8 cellular contexts compared by ENCODE assay signal in the genomic region with DNA sequence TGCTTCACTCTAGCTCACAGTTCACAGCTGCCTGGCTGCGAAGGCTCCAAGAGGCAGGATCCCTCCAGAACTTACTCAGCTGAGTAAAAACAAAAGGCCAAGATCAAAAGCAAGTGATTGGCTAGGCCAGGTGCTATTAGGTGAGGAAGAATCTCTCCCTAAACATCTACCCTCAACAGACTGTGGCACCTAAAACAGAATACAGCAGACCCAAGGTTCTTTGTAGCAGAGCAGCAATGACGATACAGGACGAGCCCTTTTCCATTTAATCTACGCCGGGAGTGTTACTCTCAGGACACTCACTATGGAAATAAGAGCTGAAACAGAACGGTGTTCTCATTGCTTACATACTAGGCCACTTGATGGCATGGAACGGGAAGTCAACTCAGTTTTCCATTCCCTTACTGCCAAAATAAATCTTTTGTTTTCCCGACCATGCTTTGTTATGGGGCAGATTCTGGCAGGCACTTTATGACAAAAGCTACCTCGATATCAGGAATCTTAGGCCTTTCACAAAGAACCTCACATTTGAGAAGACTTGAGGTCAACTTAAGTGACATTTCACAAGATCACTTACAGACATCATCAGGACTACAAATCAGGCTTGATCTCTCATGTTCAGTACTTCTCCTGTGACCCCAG.
A peak's percentile ranks its signal among the peaks of the same experiment; 100 is the strongest.
DNase-seq lines count a peak whose midpoint lies in the region; TF ChIP-seq lines count a peak whose summit lies in the region.

No MANE protein-coding gene starts in this region.

- no peak for TF ChIP-seq POLR2A in NB4 (IDR thresholded peaks at IDR 0.05; ENCODE audit: extremely low read depth, insufficient read length)

- TF ChIP-seq CTCF in NB4 (IDR thresholded peaks at IDR 0.05; ENCODE audit: low read depth, low read length) (no peak), astrocyte of the spinal cord (IDR thresholded peaks at IDR 0.05; ENCODE audit: low read depth, low read length) (no peak)

- H3K9me3 ChIP-seq in iPS DF 6.9 (ENCODE audit: control insufficient read depth, insufficient read depth, low read length), result no peaks in the 10 kb centered on the region

- H3K4me3 ChIP-seq in NB4 (ENCODE audit: low read depth, low read length) (peak overlapping the region; percentile 82), astrocyte of the spinal cord (ENCODE audit: low read depth, low read length) (peak overlapping the region; percentile 80), iPS DF 6.9 (ENCODE audit: low read length) (peak overlapping the region; percentile 99; the same call in 1 of the 2 replicates), skeletal muscle cell (ENCODE audit: low read depth, low read length) (peak overlapping the region; percentile 65)

- H3K4me1 ChIP-seq in iPS DF 6.9 (ENCODE audit: control insufficient read depth, insufficient read depth, low read length), result peaks cover 2% of the 10 kb centered on the region; the same call in 1 of the 2 replicates

- WGBS in iPS DF 6.9 (ENCODE audit: insufficient coverage, insufficient read length), result no CpG with 5 or more reads among the region's 9 CpGs

- no peak overlapping the region for H3K27ac ChIP-seq in iPS DF 6.9 (ENCODE audit: low read length)

- peaks cover 3% of the 10 kb centered on the region for H3K36me3 ChIP-seq in iPS DF 6.9 (ENCODE audit: control insufficient read depth, insufficient read depth, low read length)

- in situ Hi-C loops in astrocyte of the spinal cord (cut with HindIII; ENCODE audit: low sequenced_read_pairs), result no loop called here

- peak in 2 of 3 experiments; percentile 65 to 78 for DNase-seq in NCI-H1417 (lab: John Stamatoyannopoulos, UW)
- no peak for DNase-seq in NCI-H1417 treated with DMSO at 0.1 percent for 48 hours (lab: John Stamatoyannopoulos, UW)
- DNase-seq in NB4 (ENCODE audit: low read depth), result peak; percentile 46
- DNase-seq in astrocyte of the spinal cord (ENCODE audit: low read depth, low spot score), result peak; percentile 50
- DNase-seq in iPS DF 6.9 (ENCODE audit: low read depth, low spot score), result no peak
- no peak for DNase-seq in skeletal muscle cell (ENCODE audit: low read depth)
- DNase-seq in NCI-H446 (lab: John Stamatoyannopoulos, UW), result no peak
- no peak for DNase-seq in effector CD8-positive, alpha-beta T cell (lab: John Stamatoyannopoulos, UW)

- no peaks in the 10 kb centered on the region for H3K27me3 ChIP-seq in iPS DF 6.9 (ENCODE audit: control insufficient read depth, insufficient read depth, low read length)

Comparison
In these comparisons a context has a peak if more than half of its experiments do, and no peak if none do; other contexts are left out.
1. DNase-seq: peak in NCI-H1417 (2 of 3), NB4 (single experiment) and astrocyte of the spinal cord (single experiment); none in NCI-H1417 treated with DMSO at 0.1 percent for 48 hours (single experiment), iPS DF 6.9 (single experiment), skeletal muscle cell (single experiment), NCI-H446 (0 of 2) and effector CD8-positive, alpha-beta T cell (single experiment).
2. Peak in every context shown above with its lines, with median percentiles within 50 percentile points of each other: H3K4me3 ChIP-seq.